13 cellular contexts compared by ENCODE assay signal in the genomic region with DNA sequence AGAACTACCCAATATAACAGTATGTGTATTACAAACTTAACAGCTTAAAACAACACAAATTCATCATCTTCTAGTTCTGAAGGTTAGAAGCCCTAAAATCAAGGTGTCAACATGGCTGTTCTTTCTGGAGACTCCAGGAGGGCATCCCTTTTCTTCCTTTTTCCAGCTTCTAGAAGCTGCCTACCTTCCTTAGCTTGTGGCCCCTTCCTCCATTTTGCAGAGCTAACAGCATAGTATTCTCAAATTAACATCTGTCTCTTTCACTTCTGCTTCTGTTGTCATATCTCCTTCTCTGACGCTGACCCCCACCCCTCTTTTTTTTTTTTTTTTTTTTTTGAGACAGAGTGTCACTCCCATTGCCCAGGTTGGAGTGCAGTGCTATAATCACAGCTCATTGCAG. TPM values are rescaled to one million over a fixed set of nuclear protein-coding genes. Genes with fewer than 3 reads are reported as not detected.
DNase-seq lines count a peak whose midpoint lies in the region; ATAC-seq, FAIRE-seq and TF ChIP-seq lines count a peak whose summit lies in the region.
"Had no signal": no experiment of that assay in that cellular context is flagged by ENCODE, and none has a peak within 500 bp of the region (broad histone marks: within the 10 kb centered on the region; RNA-seq: fewer than 3 reads in every experiment).

No MANE protein-coding gene starts in this region.

- H3K27ac Mint-ChIP-seq in activated CD4-positive, alpha-beta memory T cell treated with anti-CD3 and anti-CD28 coated beads, Interleukin-2, amount 10 ng/mL, durations not matched to agents 7 days and 5 days: no peak overlapping the region
- H3K27ac Mint-ChIP-seq: neural progenitor cell had no signal

- H3K9me3 Mint-ChIP-seq in activated CD4-positive, alpha-beta memory T cell treated with anti-CD3 and anti-CD28 coated beads, Interleukin-2, amount 10 ng/mL, durations not matched to agents 7 days and 5 days: no peaks in the 10 kb centered on the region

- no peaks in the 10 kb centered on the region for H3K79me2 ChIP-seq in Karpas-422 (ENCODE audit: low read length)

- no peaks in the 10 kb centered on the region for H3K36me3 Mint-ChIP-seq in activated CD4-positive, alpha-beta memory T cell treated with anti-CD3 and anti-CD28 coated beads, Interleukin-2, amount 10 ng/mL, durations not matched to agents 7 days and 5 days (ENCODE audit: low read depth)
- H3K36me3 Mint-ChIP-seq: neural progenitor cell had no signal

- no peaks in the 10 kb centered on the region for H4K20me1 ChIP-seq in Karpas-422 (ENCODE audit: insufficient read depth, low read depth, low read length)

- CTCF ChIA-PET in activated CD4-positive, alpha-beta memory T cell treated with anti-CD3 and anti-CD28 coated beads, Interleukin-2, amount 10 ng/mL, durations not matched to agents 7 days and 5 days (lab: Charles Lee): interaction anchor here (0.7 to 0.9 kb wide), 2 partner anchors 23 to 467 kb away, joined by 3 to 4 read pairs; no protein-coding TSS in a partner anchor

- no peaks in the 10 kb centered on the region for H3K9me2 ChIP-seq in Karpas-422 (replicated peaks; ENCODE audit: insufficient read depth, low read length)

- H3K4me1 ChIP-seq in Karpas-422 (ENCODE audit: low read length) (peaks cover 31% of the 10 kb centered on the region), mucosa of descending colon (ENCODE audit: low read depth) (no peaks in the 10 kb centered on the region)
- H3K4me1 ChIP-seq: neural progenitor cell had no signal

- no peak overlapping the region for H3K9ac ChIP-seq in Karpas-422 (ENCODE audit: low read length)
- H3K9ac ChIP-seq: neural progenitor cell had no signal

- H3K36me3 ChIP-seq in Karpas-422 (ENCODE audit: insufficient read depth, low read length): no peaks in the 10 kb centered on the region
- H3K36me3 ChIP-seq in mucosa of descending colon (ENCODE audit: low read depth): no peaks in the 10 kb centered on the region
- H3K36me3 ChIP-seq: HAP-1, neural progenitor cell, spleen had no signal

- peak; percentile 42 for ATAC-seq in GM18873 (IDR thresholded peaks at IDR 0.05; ENCODE audit: low FRiP score, unreplicated experiment)
- ATAC-seq in HG02678 (IDR thresholded peaks at IDR 0.05; ENCODE audit: unreplicated experiment): peak; percentile 34
- ATAC-seq in mucosa of descending colon: peak; percentile 45

- no peak for TF ChIP-seq CTCF in mucosa of descending colon (IDR thresholded peaks at IDR 0.05)

- H3K4me3 Mint-ChIP-seq in activated CD4-positive, alpha-beta memory T cell treated with anti-CD3 and anti-CD28 coated beads, Interleukin-2, amount 10 ng/mL, durations not matched to agents 7 days and 5 days: no peak overlapping the region
- H3K4me3 Mint-ChIP-seq: neural progenitor cell had no signal

- peak overlapping the region; percentile 34 for H3K4me2 ChIP-seq in Karpas-422 (ENCODE audit: low read depth, low read length, poor library complexity, severe bottlenecking)
- H3K4me2 ChIP-seq: neural progenitor cell had no signal

- peaks cover 22% of the 10 kb centered on the region for H3K4me1 Mint-ChIP-seq in activated CD4-positive, alpha-beta memory T cell treated with anti-CD3 and anti-CD28 coated beads, Interleukin-2, amount 10 ng/mL, durations not matched to agents 7 days and 5 days

- H3K9me3 ChIP-seq in Karpas-422 (ENCODE audit: low read length) (no peaks in the 10 kb centered on the region), mucosa of descending colon (no peaks in the 10 kb centered on the region)
- H3K9me3 ChIP-seq: HAP-1 had no signal

- no peaks in the 10 kb centered on the region for H3K27me3 ChIP-seq in Karpas-422 (ENCODE audit: low read length)
- H3K27me3 ChIP-seq: neural progenitor cell, spleen had no signal

- intact Hi-C loops in mucosa of descending colon (cut with DNase I, micrococcal nuclease): no loop called here

- peak overlapping the region; percentile 54; the same call in 1 of the 2 replicates for H2AFZ ChIP-seq in Karpas-422 (ENCODE audit: low read length)
- H2AFZ ChIP-seq: neural progenitor cell had no signal

- FAIRE-seq in urothelium cell line (lab: Jason Lieb, UNC): no peak

- no peak overlapping the region for H3K27ac ChIP-seq in Karpas-422 (ENCODE audit: low read length)
- H3K27ac ChIP-seq: neural progenitor cell had no signal

- H3K4me3 ChIP-seq in Karpas-422 (ENCODE audit: low read length) (no peak overlapping the region), mucosa of descending colon (no peak overlapping the region)
- H3K4me3 ChIP-seq: HAP-1, neural progenitor cell, spleen had no signal

- POLR2A ChIA-PET in activated CD4-positive, alpha-beta memory T cell treated with anti-CD3 and anti-CD28 coated beads, Interleukin-2, amount 10 ng/mL, durations not matched to agents 7 days and 5 days (lab: Charles Lee): interaction anchor here (0.5 to 1.8 kb wide), 3 partner anchors 16 to 846 kb away, joined by 3 to 7 read pairs (median 4); no protein-coding TSS in a partner anchor

- peak; percentile 81 for DNase-seq in Karpas-422
- DNase-seq in mucosa of descending colon: no peak
- DNase-seq in DMS153 (lab: John Stamatoyannopoulos, UW): no peak
- no peak for DNase-seq in HuH-7 (ENCODE audit: low spot score)
- DNase-seq in activated CD4-positive, alpha-beta memory T cell treated with anti-CD3 and anti-CD28 coated beads, Interleukin-2, amount 10 ng/mL, durations not matched to agents 7 days and 5 days: no peak
- no peak for DNase-seq in urothelium cell line (ENCODE audit: low spot score)
- DNase-seq: effector CD8-positive, alpha-beta T cell; NCI-H187; spleen had no signal

- H3K27me3 Mint-ChIP-seq in activated CD4-positive, alpha-beta memory T cell treated with anti-CD3 and anti-CD28 coated beads, Interleukin-2, amount 10 ng/mL, durations not matched to agents 7 days and 5 days: peaks cover 5% of the 10 kb centered on the region

RNA-seq across cellular contexts. Expression of gene AKIRIN2, which starts 52.8 kb away (rescaled TPM):
- 47.0 and 50.1 TPM in 2 replicates for total RNA-seq in Karpas-422 (2014; rRNA removed; shearing (Covaris generic); ENCODE audit: low replicate concordance)
- 10 to 100 TPM; 32.3 to 41.0 (median 33.2) TPM for total RNA-seq in mucosa of descending colon
- total RNA-seq in activated CD4-positive, alpha-beta memory T cell treated with anti-CD3 and anti-CD28 coated beads, Interleukin-2, amount 10 ng/mL, durations not matched to agents 7 days and 5 days: 10 to 100 TPM; 56.5 to 58.5 TPM
